Comparison of ENCODE assay signal across 24 cellular contexts in the genomic region with DNA sequence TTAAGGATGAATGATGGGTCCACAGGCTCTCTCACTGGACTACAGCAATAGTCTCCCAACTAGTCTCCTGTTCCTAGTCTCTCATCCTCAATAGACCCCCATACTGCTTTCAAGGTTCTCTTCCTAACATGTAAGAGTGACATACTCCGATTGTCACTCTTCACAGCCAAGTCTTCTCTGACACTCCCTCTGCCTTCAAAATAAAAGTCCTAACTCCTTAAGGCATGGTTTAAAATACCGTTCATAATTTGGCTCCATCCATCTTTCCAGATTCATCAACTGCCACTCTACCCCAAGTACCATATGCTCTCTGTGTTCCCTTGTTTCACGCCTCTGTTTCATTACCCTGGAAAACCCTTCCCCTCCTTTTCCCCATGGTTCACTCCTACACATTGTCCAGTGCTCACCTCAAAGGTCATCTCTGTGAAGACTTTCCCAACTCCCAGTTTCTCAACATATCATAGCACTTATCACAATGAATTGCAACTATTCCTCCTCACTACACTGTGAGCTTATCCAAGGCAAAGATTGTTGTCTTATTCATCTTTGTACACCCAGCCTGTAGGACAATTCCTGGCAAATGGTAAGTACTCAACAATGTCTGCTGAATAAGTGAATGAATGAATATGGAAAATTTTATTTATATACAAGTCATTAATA. TPM values are rescaled to one million over a fixed set of nuclear protein-coding genes. Genes with fewer than 3 reads are reported as not detected.
"Had no signal": no experiment of that assay in that cellular context is flagged by ENCODE, and none has a peak within 500 bp of the region (broad histone marks: within the 10 kb centered on the region; RNA-seq: fewer than 3 reads in every experiment).

No MANE protein-coding gene starts in this region.

- H3K79me2 ChIP-seq: parathyroid adenoma had no signal

- H3K27me3 ChIP-seq: foreskin keratinocyte, right lobe of liver, testis, tibial nerve had no signal

- H2AFZ ChIP-seq: parathyroid adenoma had no signal

- H3K4me3 ChIP-seq: coronary artery, left ventricle myocardium inferior, lower lobe of right lung, prostate gland, right lobe of liver, testis, tibial nerve had no signal

- H3K9me3 Mint-ChIP-seq: endodermal cell; immature natural killer cell; memory B cell; natural killer cell treated with Interleukin-12 subunit alpha and Interleukin-12 subunit beta and Interleukin-15 and Interleukin-18, amount 100 ng/mL, for 72 hours; stimulated activated naive B cell treated with anti-CD40 and anti-IgM and Interleukin-4, amounts not matched to agents 10 μg/mL and 1 μg/mL and 100 μg/mL, for 72 hours; stimulated activated naive CD8-positive, alpha-beta T cell treated with anti-CD3 and anti-CD28 coated beads, Interleukin-15, amount 100 ng/mL, for 72 hours had no signal

- H3K9ac ChIP-seq: parathyroid adenoma had no signal

- H3K27ac Mint-ChIP-seq: endodermal cell; immature natural killer cell; memory B cell; natural killer cell treated with Interleukin-12 subunit alpha and Interleukin-12 subunit beta and Interleukin-15 and Interleukin-18, amount 100 ng/mL, for 72 hours; stimulated activated naive B cell treated with anti-CD40 and anti-IgM and Interleukin-4, amounts not matched to agents 10 μg/mL and 1 μg/mL and 100 μg/mL, for 72 hours; stimulated activated naive CD8-positive, alpha-beta T cell treated with anti-CD3 and anti-CD28 coated beads, Interleukin-15, amount 100 ng/mL, for 72 hours had no signal

- H3K36me3 Mint-ChIP-seq: immature natural killer cell; memory B cell; natural killer cell treated with Interleukin-12 subunit alpha and Interleukin-12 subunit beta and Interleukin-15 and Interleukin-18, amount 100 ng/mL, for 72 hours; stimulated activated naive B cell treated with anti-CD40 and anti-IgM and Interleukin-4, amounts not matched to agents 10 μg/mL and 1 μg/mL and 100 μg/mL, for 72 hours had no signal

- H3K4me1 ChIP-seq: foreskin keratinocyte, left ventricle myocardium inferior, lower lobe of right lung, parathyroid adenoma, prostate gland, right lobe of liver, testis, tibial nerve had no signal

- ATAC-seq: foreskin keratinocyte; left cardiac atrium; lower lobe of right lung; natural killer cell treated with Interleukin-12 subunit alpha and Interleukin-12 subunit beta and Interleukin-15 and Interleukin-18, amount 100 ng/mL, for 72 hours; right lobe of liver; stimulated activated naive B cell treated with anti-CD40 and anti-IgM and Interleukin-4, amounts not matched to agents 10 μg/mL and 1 μg/mL and 100 μg/mL, for 72 hours; stimulated activated naive CD8-positive, alpha-beta T cell treated with anti-CD3 and anti-CD28 coated beads, Interleukin-15, amount 100 ng/mL, for 72 hours had no signal

- DNase-seq: effector CD4-positive, alpha-beta T cell; endodermal cell; erythroblast; immature natural killer cell; left cardiac atrium; left ventricle myocardium inferior; lower lobe of right lung; midbrain; occipital lobe; right lobe of liver; stimulated activated CD4-positive, alpha-beta T cell treated with anti-CD3 and anti-CD28 coated beads, Interleukin-2, amount 100 ng/mL, for 24 hours; stimulated activated CD4-positive, alpha-beta T cell treated with anti-CD3 and anti-CD28 coated beads, Interleukin-4, amount 100 ng/mL, for 4 hours; stimulated activated naive B cell treated with anti-CD40 and anti-IgM and Interleukin-4, amounts not matched to agents 10 μg/mL and 1 μg/mL and 100 μg/mL, for 72 hours; stimulated activated naive CD8-positive, alpha-beta T cell treated with anti-CD3 and anti-CD28 coated beads, Interleukin-15, amount 100 ng/mL, for 72 hours; testis had no signal

- FAIRE-seq: endothelial cell of umbilical vein, keratinocyte had no signal

- H3K36me3 ChIP-seq: prostate gland had no signal

- H3K4me1 Mint-ChIP-seq: endodermal cell; immature natural killer cell; memory B cell; stimulated activated naive B cell treated with anti-CD40 and anti-IgM and Interleukin-4, amounts not matched to agents 10 μg/mL and 1 μg/mL and 100 μg/mL, for 72 hours; stimulated activated naive CD8-positive, alpha-beta T cell treated with anti-CD3 and anti-CD28 coated beads, Interleukin-15, amount 100 ng/mL, for 72 hours had no signal

- H3K4me3 Mint-ChIP-seq: endodermal cell; immature natural killer cell; memory B cell; natural killer cell treated with Interleukin-12 subunit alpha and Interleukin-12 subunit beta and Interleukin-15 and Interleukin-18, amount 100 ng/mL, for 72 hours; stimulated activated naive B cell treated with anti-CD40 and anti-IgM and Interleukin-4, amounts not matched to agents 10 μg/mL and 1 μg/mL and 100 μg/mL, for 72 hours; stimulated activated naive CD8-positive, alpha-beta T cell treated with anti-CD3 and anti-CD28 coated beads, Interleukin-15, amount 100 ng/mL, for 72 hours had no signal

- H3K27ac ChIP-seq: coronary artery, foreskin keratinocyte, left ventricle myocardium inferior, lower lobe of right lung, parathyroid adenoma, prostate gland, right lobe of liver, testis, tibial nerve had no signal

- H3K9me3 ChIP-seq: left ventricle myocardium inferior, lower lobe of right lung, prostate gland, right lobe of liver, testis, tibial nerve had no signal

- H3K27me3 Mint-ChIP-seq: stimulated activated naive CD8-positive, alpha-beta T cell treated with anti-CD3 and anti-CD28 coated beads, Interleukin-15, amount 100 ng/mL, for 72 hours had no signal

RNA-seq across cellular contexts. Expression of a gene that starts 26.0 kb away (rescaled TPM):
- total RNA-seq: natural killer cell treated with Interleukin-12 subunit alpha and Interleukin-12 subunit beta and Interleukin-15 and Interleukin-18, amount 100 ng/mL, for 72 hours had no signal
